ENCODE assay signal across 1 cellular context in genomic region chr1:93670141-93670540, GRCh38.
TF ChIP-seq lines count a peak whose summit lies in the region.

No MANE protein-coding gene starts in this region.

TF ChIP-seq in IMR-90, 13 proteins besides CTCF, POLR2A, EP300 and RAD21 (continued from another document):
- TF ChIP-seq RCOR1 (IDR thresholded peaks at IDR 0.05; ENCODE audit: insufficient replicate concordance, low read length) (no peak), MAFK (IDR thresholded peaks at IDR 0.05; ENCODE audit: low read depth, low read length) (no peak), CEBPB (IDR thresholded peaks at IDR 0.05; ENCODE audit: low read depth, low read length) (no peak), MXI1 (IDR thresholded peaks at IDR 0.05; ENCODE audit: borderline replicate concordance, low read depth, low read length) (no peak), FOS (IDR thresholded peaks at IDR 0.05; ENCODE audit: low read depth, low read length) (no peak), BHLHE40 (IDR thresholded peaks at IDR 0.05; ENCODE audit: low read depth, low read length) (no peak), SMC3 (IDR thresholded peaks at IDR 0.05; ENCODE audit: low read depth, low read length) (no peak)
